Comparison of ENCODE assay signal across 8 cellular contexts in the genomic region with DNA sequence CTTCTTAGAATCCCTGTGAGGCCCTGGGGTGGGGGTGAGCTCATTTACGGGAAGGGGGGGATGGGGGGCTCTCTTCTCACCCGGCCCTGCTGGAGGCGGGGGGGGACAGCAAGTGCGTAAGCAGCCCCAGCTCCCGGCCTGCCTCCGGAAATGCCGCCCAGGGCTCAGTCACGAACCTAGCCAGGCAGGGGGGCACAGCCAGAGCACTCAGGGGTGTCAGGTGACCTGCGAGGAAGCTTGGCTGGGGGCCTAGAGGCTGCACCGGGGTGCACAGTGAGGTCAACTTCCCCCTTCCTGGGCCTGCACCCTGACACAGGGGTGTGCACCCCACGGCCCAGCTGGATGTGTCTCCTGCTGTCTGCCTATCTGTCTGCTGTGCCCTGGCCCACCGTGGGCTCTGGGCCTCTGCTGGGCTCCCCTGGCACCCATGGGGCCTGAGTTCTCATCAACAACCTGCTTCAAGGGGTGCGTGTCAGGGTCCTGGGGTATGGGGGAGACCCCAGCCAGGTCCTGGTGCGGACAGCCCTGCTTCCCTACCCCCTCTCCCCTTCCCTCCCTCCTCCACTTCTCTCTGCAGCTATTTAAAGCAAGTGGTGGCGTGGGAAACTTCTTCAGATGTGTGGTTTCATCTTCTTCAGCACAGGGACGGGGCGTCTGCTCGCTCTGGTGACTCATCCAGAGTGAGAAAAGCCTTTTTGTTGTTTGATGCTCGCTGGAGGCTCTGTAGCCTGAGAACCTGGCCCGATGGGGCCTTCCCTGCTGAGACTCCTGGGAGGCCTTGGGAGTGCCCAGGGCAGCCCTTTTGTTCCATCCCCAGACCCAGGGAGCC.
DNase-seq lines count a peak whose midpoint lies in the region; ATAC-seq and TF ChIP-seq lines count a peak whose summit lies in the region.

No MANE protein-coding gene starts in this region.

- no peaks in the 10 kb centered on the region for H3K9me3 ChIP-seq in naive thymus-derived CD4-positive, alpha-beta T cell (ENCODE audit: control insufficient read depth in 2 of 3, low read length in 3 of 3)

- peak overlapping the region; percentile 91 to 98 (median 96) for H3K27ac Mint-ChIP-seq in naive thymus-derived CD4-positive, alpha-beta T cell

- peaks cover 57 to 58% of the 10 kb centered on the region in 2 donors for H3K4me1 ChIP-seq in naive thymus-derived CD4-positive, alpha-beta T cell (ENCODE audit: control insufficient read depth in 2 of 2, insufficient read depth in 2 of 2, low read length in 2 of 2)

- peak overlapping the region; percentile 49 for H3K4me3 ChIP-seq in naive thymus-derived CD4-positive, alpha-beta T cell (ENCODE audit: low read length)

- H3K27me3 Mint-ChIP-seq in naive thymus-derived CD4-positive, alpha-beta T cell = no peaks in the 10 kb centered on the region

- intact Hi-C loops in naive thymus-derived CD4-positive, alpha-beta T cell (cut with micrococcal nuclease) = loop anchor here (1.0 to 10.0 kb wide), 15 partner anchors 8 to 518 kb away; partner anchors contain the start of genes RCAN3 (in 1 of the 2) and RUNX3 (in 1 of the 2)

- H3K4me3 Mint-ChIP-seq in naive thymus-derived CD4-positive, alpha-beta T cell = peak overlapping the region; percentile 10 to 83 (median 76)

- no peaks in the 10 kb centered on the region for H3K36me3 ChIP-seq in naive thymus-derived CD4-positive, alpha-beta T cell (ENCODE audit: control insufficient read depth in 2 of 3, insufficient read depth in 3 of 3, low read length in 3 of 3)

- peak; percentile 66 for TF ChIP-seq POLR2A in GM18505 (IDR thresholded peaks at IDR 0.05; ENCODE audit: borderline replicate concordance, extremely low read depth, insufficient read depth, insufficient read length)

- no peaks in the 10 kb centered on the region for H3K27me3 ChIP-seq in naive thymus-derived CD4-positive, alpha-beta T cell (ENCODE audit: control insufficient read depth in 2 of 2, insufficient read depth in 2 of 2, low read length in 2 of 2)

- ATAC-seq in GM18505 (IDR thresholded peaks at IDR 0.05; ENCODE audit: unreplicated experiment) (peak; percentile 67), HG02759 (IDR thresholded peaks at IDR 0.05; ENCODE audit: unreplicated experiment) (peak; percentile 78)
- peak; percentile 92 for ATAC-seq in naive thymus-derived CD4-positive, alpha-beta T cell
- peak; percentile 91 for ATAC-seq in stimulated activated naive CD8-positive, alpha-beta T cell treated with anti-CD3 and anti-CD28 coated beads, Interleukin-15, Interleukin-2, amounts not matched to agents 100 U/mL and 50 U/mL, for 24 hours

- H3K36me3 Mint-ChIP-seq in naive thymus-derived CD4-positive, alpha-beta T cell = no peaks in the 10 kb centered on the region

- peaks cover 45 to 89% (median 67%) of the 10 kb centered on the region in 7 donors for H3K4me1 Mint-ChIP-seq in naive thymus-derived CD4-positive, alpha-beta T cell

- CTCF ChIA-PET in naive thymus-derived CD4-positive, alpha-beta T cell (lab: Charles Lee) = interaction anchor here (0.5 to 2.8 kb wide), 13 partner anchors 10 to 1242 kb away, joined by 3 to 20 read pairs (median 4); no protein-coding TSS in a partner anchor

- peaks cover 0 to 1% (median 0%) of the 10 kb centered on the region in 11 donors for H3K9me3 Mint-ChIP-seq in naive thymus-derived CD4-positive, alpha-beta T cell

- no peak overlapping the region for H3K27ac ChIP-seq in epithelial cell of prostate
- peak overlapping the region; percentile 89 for H3K27ac ChIP-seq in naive thymus-derived CD4-positive, alpha-beta T cell (ENCODE audit: low read depth, low read length)

- POLR2A ChIA-PET in naive thymus-derived CD4-positive, alpha-beta T cell (lab: Charles Lee) = interaction anchor here (0.7 to 5.4 kb wide), 20 partner anchors 10 to 127 kb away, joined by 3 to 68 read pairs (median 6); partner anchors contain the start of gene RUNX3

- peak; percentile 98 for DNase-seq in NK-92 treated with Interleukin-12 subunit alpha and Interleukin-12 subunit beta, amount 100 ng/mL, for 24 hours (lab: John Stamatoyannopoulos, UW)
- peak; percentile 95 for DNase-seq in activated CD8-positive, alpha-beta memory T cell treated with anti-CD3 and anti-CD28 coated beads, Interleukin-2, amount 50 U/mL, for 1 hour (ENCODE audit: extremely low read depth)
- DNase-seq in epithelial cell of prostate (ENCODE audit: low read depth, low spot score) = peak; percentile 50
- peak; percentile 80 to 97 (median 91) for DNase-seq in naive thymus-derived CD4-positive, alpha-beta T cell
- DNase-seq in stimulated activated naive CD8-positive, alpha-beta T cell treated with anti-CD3 and anti-CD28 coated beads, Interleukin-15, Interleukin-2, amounts not matched to agents 100 U/mL and 50 U/mL, for 24 hours = peak; percentile 95
- DNase-seq in NCI-H82 (lab: John Stamatoyannopoulos, UW) = no peak
